2 cellular contexts compared by ENCODE assay signal in the genomic region with DNA sequence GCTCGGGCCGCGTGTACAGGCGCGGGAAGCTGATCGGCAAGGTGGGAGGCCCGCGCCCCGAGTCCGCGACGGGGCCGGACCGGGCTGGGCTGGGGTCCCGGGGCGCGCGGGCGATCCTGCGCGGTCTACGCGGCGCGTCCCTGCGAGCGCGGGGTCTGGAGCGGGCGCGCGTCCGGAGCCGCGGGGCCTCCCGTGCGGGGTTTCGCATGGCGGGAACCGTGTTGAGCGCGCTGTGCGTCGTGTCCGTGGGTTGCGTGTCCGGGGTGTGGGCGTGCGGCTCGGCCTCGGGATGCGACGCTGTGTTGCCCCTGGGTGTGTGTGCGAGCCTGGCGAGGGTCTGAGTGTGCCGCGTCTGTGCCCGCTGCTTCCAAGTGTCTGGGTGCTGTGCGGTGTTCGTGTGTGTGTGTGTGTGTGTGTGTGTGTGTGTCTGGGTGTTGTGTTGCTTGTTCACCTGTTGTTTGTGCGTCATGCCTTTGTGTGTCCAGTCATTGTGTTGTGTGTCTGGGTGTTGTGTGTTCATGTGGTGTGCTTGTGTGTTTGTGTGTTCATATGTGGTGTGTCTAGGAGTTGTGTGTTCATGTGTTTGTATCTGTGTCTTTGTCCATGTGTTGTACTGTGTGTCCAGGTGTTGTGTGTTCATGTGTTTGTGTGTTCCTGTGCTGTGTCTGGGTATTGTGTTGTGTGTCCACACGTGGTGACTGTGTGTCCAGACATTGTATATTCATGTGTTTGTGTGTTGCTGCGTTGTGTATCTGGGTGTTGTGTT.
TF ChIP-seq lines count a peak whose summit lies in the region.

No MANE protein-coding gene starts in this region.

TF ChIP-seq in H1, 55 proteins besides CTCF, POLR2A, EP300 and RAD21:
- peak; percentile 50 for TF ChIP-seq EZH2 (IDR thresholded peaks at IDR 0.05; ENCODE audit: low read depth, low read length, severe bottlenecking)
- no peak for TF ChIP-seq HDAC2 (IDR thresholded peaks at IDR 0.05; ENCODE audit: borderline replicate concordance in 1 of 2, low read depth in 2 of 2, low read length in 2 of 2)
- TF ChIP-seq SUZ12 (IDR thresholded peaks at IDR 0.05; ENCODE audit: low read length), result peak; percentile 73
- TF ChIP-seq, protein P1, sequence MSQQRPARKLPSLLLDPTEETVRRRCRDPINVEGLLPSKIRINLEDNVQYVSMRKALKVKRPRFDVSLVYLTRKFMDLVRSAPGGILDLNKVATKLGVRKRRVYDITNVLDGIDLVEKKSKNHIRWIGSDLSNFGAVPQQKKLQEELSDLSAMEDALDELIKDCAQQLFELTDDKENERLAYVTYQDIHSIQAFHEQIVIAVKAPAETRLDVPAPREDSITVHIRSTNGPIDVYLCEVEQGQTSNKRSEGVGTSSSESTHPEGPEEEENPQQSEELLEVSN (IDR thresholded peaks at IDR 0.05), result peak; percentile 22; the same call in 1 of the 2 replicates
- no peak for TF ChIP-seq ASH2L (IDR thresholded peaks at IDR 0.05; ENCODE audit: low read length)
- TF ChIP-seq JUN (IDR thresholded peaks at IDR 0.05; ENCODE audit: low read depth, low read length), result no peak
- TF ChIP-seq, protein P2, sequence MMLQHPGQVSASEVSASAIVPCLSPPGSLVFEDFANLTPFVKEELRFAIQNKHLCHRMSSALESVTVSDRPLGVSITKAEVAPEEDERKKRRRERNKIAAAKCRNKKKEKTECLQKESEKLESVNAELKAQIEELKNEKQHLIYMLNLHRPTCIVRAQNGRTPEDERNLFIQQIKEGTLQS (IDR thresholded peaks at IDR 0.05; ENCODE audit: insufficient read depth, low read depth, low read length), result no peak
- TF ChIP-seq KDM4A (IDR thresholded peaks at IDR 0.05; ENCODE audit: low read depth, low read length, severe bottlenecking), result peak; percentile 59

TF ChIP-seq in neural cell, 6 proteins besides CTCF, POLR2A, EP300 and RAD21:
- TF ChIP-seq TAF1 (IDR thresholded peaks at IDR 0.05; ENCODE audit: low read depth) (no peak), EZH2 (IDR thresholded peaks at IDR 0.05; ENCODE audit: borderline replicate concordance, insufficient read depth, low read length, poor library complexity, severe bottlenecking) (no peak), MXI1 (conservative IDR thresholded peaks at IDR 0.05; ENCODE audit: poor library complexity, severe bottlenecking) (no peak)
TF ChIP-seq in neural cell: peak in this region for 0.
